In the genomic region with DNA sequence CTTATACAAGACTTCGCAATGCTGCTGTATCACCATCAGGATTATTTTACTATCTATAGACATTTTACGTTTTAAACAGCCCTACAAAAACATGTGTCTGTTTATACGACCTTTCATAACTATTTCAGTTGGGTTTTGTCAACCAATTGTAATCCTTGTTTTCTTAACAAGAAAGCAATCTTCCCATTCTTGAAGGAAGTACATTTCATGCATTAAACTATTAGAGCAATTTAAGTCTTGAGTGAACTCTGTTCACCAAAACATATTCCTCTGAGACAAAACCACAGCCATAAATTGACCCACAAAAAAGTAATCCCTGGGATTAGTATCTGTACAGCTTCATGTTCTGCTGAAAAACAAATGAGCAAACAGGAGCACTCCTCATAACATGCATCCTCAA, we compare ENCODE assay signal across 28 cellular contexts.
DNase-seq lines count a peak whose midpoint lies in the region; ATAC-seq and TF ChIP-seq lines count a peak whose summit lies in the region.
"Had no signal": no experiment of that assay in that cellular context is flagged by ENCODE, and none has a peak within 500 bp of the region (broad histone marks: within the 10 kb centered on the region; RNA-seq: fewer than 3 reads in every experiment).

No MANE protein-coding gene starts in this region.

- ATAC-seq in gastroesophageal sphincter (no peak), Right ventricle myocardium inferior (no peak), HG03139 (IDR thresholded peaks at IDR 0.05; ENCODE audit: unreplicated experiment) (no peak)
- ATAC-seq: A549; mucosa of descending colon; right cardiac atrium; stimulated activated naive CD8-positive, alpha-beta T cell treated with anti-CD3 and anti-CD28 coated beads, Interleukin-15, Interleukin-2, amounts not matched to agents 100 U/mL and 50 U/mL, for 24 hours had no signal

- TF ChIP-seq EP300 in gastroesophageal sphincter (IDR thresholded peaks at IDR 0.05), result no peak

- H3K9me3 ChIP-seq in ascending aorta (no peaks in the 10 kb centered on the region), gastroesophageal sphincter (peaks cover 0 to 11% (median 0%) of the 10 kb centered on the region in 3 donors)
- H3K9me3 ChIP-seq: A549, BE2C, mucosa of descending colon, SJCRH30 had no signal

- WGBS in gastroesophageal sphincter (ENCODE audit: low coverage in 1 of 2), 2 donors, result 5 to 9% methylated on average over 3 of the region's 3 CpGs

- no peaks in the 10 kb centered on the region for H3K36me3 ChIP-seq in ascending aorta
- H3K36me3 ChIP-seq in gastroesophageal sphincter, result no peaks in the 10 kb centered on the region
- H3K36me3 ChIP-seq: BE2C, heart left ventricle, SJCRH30, tibial nerve had no signal

- no peaks in the 10 kb centered on the region for H3K27me3 ChIP-seq in ascending aorta
- no peaks in the 10 kb centered on the region for H3K27me3 ChIP-seq in gastroesophageal sphincter
- H3K27me3 ChIP-seq: BE2C, dorsolateral prefrontal cortex, heart left ventricle, SJCRH30, tibial nerve had no signal

- TF ChIP-seq CTCF in AG10803 (conservative IDR thresholded peaks at IDR 0.05; ENCODE audit: low read length) (no peak), ascending aorta (IDR thresholded peaks at IDR 0.05) (no peak), gastroesophageal sphincter (IDR thresholded peaks at IDR 0.05) (no peak)

- DNase-seq in AG10803 (ENCODE audit: low read depth) (peak; percentile 1), ascending aorta (ENCODE audit: low spot score in 2 of 2) (no peak), skeletal muscle cell (ENCODE audit: low read depth) (peak; percentile 47), NCI-H2107 treated with DMSO at 0.1 percent for 48 hours (lab: John Stamatoyannopoulos, UW; ENCODE audit: unreplicated experiment) (no peak), Right ventricle myocardium inferior (ENCODE audit: missing footprints) (no peak), NK-92 (lab: John Stamatoyannopoulos, UW; ENCODE audit: unreplicated experiment) (no peak)
- DNase-seq: activated CD4-positive, alpha-beta memory T cell treated with anti-CD3 and anti-CD28 coated beads for 36 hours; activated CD8-positive, alpha-beta memory T cell treated with anti-CD3 and anti-CD28 coated beads, Interleukin-2, amount 50 U/mL, for 4 hours; anterior cingulate cortex; BE2C; dorsolateral prefrontal cortex; foreskin fibroblast; H7; heart left ventricle; NCI-H1092; NCI-H187; NCI-H2171 treated with DMSO at 0.1 percent for 48 hours; NCI-H526; nephron progenitor cell; right cardiac atrium; stimulated activated naive CD8-positive, alpha-beta T cell treated with anti-CD3 and anti-CD28 coated beads, Interleukin-15, Interleukin-2, amounts not matched to agents 100 U/mL and 50 U/mL, for 24 hours had no signal

- intact Hi-C loops in ascending aorta (cut with DNase I) (loop anchor here (2.0 kb wide), 1 partner anchor 29 kb away; no protein-coding TSS in a partner anchor), Right ventricle myocardium inferior (cut with DNase I) (no loop called here)

- peak overlapping the region; percentile 79 to 80 for H3K27ac ChIP-seq in ascending aorta
- peak overlapping the region in 3 of 4 donors; percentile 51 to 63 (median 58) for H3K27ac ChIP-seq in gastroesophageal sphincter
- H3K27ac ChIP-seq: A549, dorsolateral prefrontal cortex, SJCRH30 had no signal

- no peak for TF ChIP-seq POLR2A in gastroesophageal sphincter (IDR thresholded peaks at IDR 0.05)

- H3K4me1 ChIP-seq in ascending aorta (peaks cover 0 to 23% of the 10 kb centered on the region in 2 donors), gastroesophageal sphincter (peaks cover 0 to 22% (median 0%) of the 10 kb centered on the region in 3 donors)
- H3K4me1 ChIP-seq: A549, BE2C, tibial nerve had no signal

- H3K4me3 ChIP-seq in AG10803 (ENCODE audit: low read length) (no peak overlapping the region), ascending aorta (no peak overlapping the region), gastroesophageal sphincter (no peak overlapping the region), skeletal muscle cell (ENCODE audit: low read depth, low read length) (no peak overlapping the region)
- H3K4me3 ChIP-seq: A549, dorsolateral prefrontal cortex, heart left ventricle, lung, mucosa of descending colon, SJCRH30, tibial nerve had no signal

Comparison
In these comparisons a context has a peak if more than half of its experiments do, and no peak if none do; other contexts are left out.
1. DNase-seq: peak in AG10803 (single experiment) and skeletal muscle cell (single experiment); none in ascending aorta (0 of 2), NCI-H2107 treated with DMSO at 0.1 percent for 48 hours (single experiment), Right ventricle myocardium inferior (single experiment) and NK-92 (single experiment).